Comparison of ENCODE assay signal across 31 cellular contexts in the genomic region with DNA sequence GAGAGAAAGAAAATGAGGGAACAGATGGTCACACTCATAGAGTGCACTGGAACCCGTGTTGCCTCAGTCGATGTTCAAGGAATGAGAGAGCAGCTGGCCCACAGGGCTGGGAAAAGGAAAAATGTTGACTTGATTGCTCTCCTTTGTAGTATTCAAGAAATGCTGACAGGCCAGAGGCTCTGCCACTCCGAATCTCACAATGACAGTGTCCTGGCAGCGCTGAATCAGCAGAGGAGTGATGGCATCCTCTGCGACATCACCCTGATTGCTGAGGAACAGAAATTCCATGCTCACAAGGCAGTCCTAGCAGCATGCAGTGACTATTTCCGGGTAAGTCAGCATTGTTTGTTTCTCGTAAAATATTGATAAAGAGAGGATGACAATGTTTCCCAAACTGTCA. TPM values are rescaled to one million over a fixed set of nuclear protein-coding genes. Genes with fewer than 3 reads are reported as not detected.
"Had no signal": no experiment of that assay in that cellular context is flagged by ENCODE, and none has a peak within 500 bp of the region (broad histone marks: within the 10 kb centered on the region; RNA-seq: fewer than 3 reads in every experiment).

No MANE protein-coding gene starts in this region.

- H3K4me3 Mint-ChIP-seq: activated naive CD8-positive, alpha-beta T cell; central memory CD8-positive, alpha-beta T cell; naive B cell; nephron progenitor cell; stimulated activated naive B cell treated with anti-CD40 and anti-IgM and Interleukin-4, amounts not matched to agents 10 μg/mL and 1 μg/mL and 100 μg/mL, for 72 hours had no signal

- H3K27ac ChIP-seq: epithelial cell of prostate, esophagus squamous epithelium, ovary, psoas muscle, sigmoid colon, stomach, suprapubic skin, tibial nerve had no signal

- H3K27me3 Mint-ChIP-seq: activated naive CD8-positive, alpha-beta T cell; central memory CD8-positive, alpha-beta T cell; stimulated activated naive B cell treated with anti-CD40 and anti-IgM and Interleukin-4, amounts not matched to agents 10 μg/mL and 1 μg/mL and 100 μg/mL, for 72 hours had no signal

- FAIRE-seq: bronchial epithelial cell, colon, endometrium, frontal cortex, islet of Langerhans, small intestine had no signal

- H3K27ac Mint-ChIP-seq: activated naive CD8-positive, alpha-beta T cell; naive B cell; nephron progenitor cell; stimulated activated naive B cell treated with anti-CD40 and anti-IgM and Interleukin-4, amounts not matched to agents 10 μg/mL and 1 μg/mL and 100 μg/mL, for 72 hours had no signal

- H3K4me1 Mint-ChIP-seq: central memory CD8-positive, alpha-beta T cell; naive B cell; nephron progenitor cell; stimulated activated naive B cell treated with anti-CD40 and anti-IgM and Interleukin-4, amounts not matched to agents 10 μg/mL and 1 μg/mL and 100 μg/mL, for 72 hours had no signal

- DNase-seq: activated CD4-positive, alpha-beta T cell treated with anti-CD3 and anti-CD28 coated beads for 4 hours; activated CD4-positive, alpha-beta T cell treated with anti-CD3 and anti-CD28 coated beads, Interleukin-2, amount 50 U/mL, for 4 hours; activated effector memory CD4-positive, alpha-beta T cell treated with Interleukin-2 at 50 U/mL for 16 hours; activated naive CD4-positive, alpha-beta T cell treated with Interleukin-2 at 50 U/mL for 16 hours; dermis blood vessel endothelial cell; effector CD8-positive, alpha-beta T cell; esophagus squamous epithelium; left cardiac atrium; left ventricle myocardium superior; naive B cell; nephron progenitor cell; ovary; psoas muscle; sigmoid colon; small intestine; stimulated activated CD4-positive, alpha-beta T cell treated with anti-CD3 and anti-CD28 coated beads, Interleukin-1b, Interleukin-23, amount 100 ng/mL, for 48 hours; stimulated activated CD4-positive, alpha-beta T cell treated with anti-CD3 and anti-CD28 coated beads, Interleukin-4, amount 100 ng/mL, for 4 hours; stimulated activated naive B cell treated with anti-CD40 and anti-IgM and Interleukin-4, amounts not matched to agents 10 μg/mL and 1 μg/mL and 100 μg/mL, for 72 hours; stomach; T-helper 2 cell had no signal

- H3K9me3 Mint-ChIP-seq: central memory CD8-positive, alpha-beta T cell had no signal

RNA-seq across cellular contexts. Expression of gene KLHL32, which starts 51.3 kb away (rescaled TPM):
- total RNA-seq: bronchial epithelial cell, dermis blood vessel endothelial cell, esophagus squamous epithelium, lung microvascular endothelial cell had no signal
